15 cellular contexts compared by ENCODE assay signal in the genomic region with DNA sequence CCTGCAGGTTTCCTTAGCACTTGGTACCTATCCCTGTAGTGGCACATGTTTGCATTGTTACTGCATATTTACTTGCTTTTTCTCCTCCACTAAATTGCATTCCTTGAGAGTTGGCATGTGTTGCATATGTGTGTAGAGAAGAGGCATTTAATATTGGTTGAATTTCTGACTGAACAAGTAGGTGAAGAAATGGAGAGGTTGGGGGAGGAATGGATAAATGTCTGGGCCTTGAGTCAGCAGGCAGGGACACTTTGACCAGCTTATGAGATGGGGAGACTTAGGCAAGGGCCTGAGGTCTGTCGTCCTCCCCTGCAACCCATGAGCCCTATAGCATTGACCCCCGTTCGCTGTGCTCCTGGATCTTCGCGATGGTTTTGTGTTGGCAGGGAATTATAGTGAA. TPM values are rescaled to one million over a fixed set of nuclear protein-coding genes. Genes with fewer than 3 reads are reported as not detected.
A peak's percentile ranks its signal among the peaks of the same experiment; 100 is the strongest.
DNase-seq lines count a peak whose midpoint lies in the region; ATAC-seq and TF ChIP-seq lines count a peak whose summit lies in the region.
"Had no signal": no experiment of that assay in that cellular context is flagged by ENCODE, and none has a peak within 500 bp of the region (broad histone marks: within the 10 kb centered on the region; RNA-seq: fewer than 3 reads in every experiment).

No MANE protein-coding gene starts in this region.

- peak; percentile 50 for DNase-seq in AG10803 (ENCODE audit: low read depth)
- no peak for DNase-seq in CD4-positive, alpha-beta memory T cell
- DNase-seq in T-helper 17 cell = no peak
- DNase-seq in effector memory CD8-positive, alpha-beta T cell = no peak
- DNase-seq in stimulated activated CD4-positive, alpha-beta T cell treated with anti-CD3 and anti-CD28 coated beads, Interleukin-1b, Interleukin-23, amount 100 ng/mL, for 48 hours = no peak
- DNase-seq: cerebellar nuclear complex, DMS79 treated with DMSO at 0.1 percent for 48 hours, foreskin melanocyte, HCEC 1CT had no signal

- no peaks in the 10 kb centered on the region for H3K27me3 ChIP-seq in CD4-positive, alpha-beta memory T cell (ENCODE audit: insufficient read depth, low read length)

- H3K27me3 Mint-ChIP-seq in CD4-positive, alpha-beta memory T cell = no peaks in the 10 kb centered on the region
- no peaks in the 10 kb centered on the region for H3K27me3 Mint-ChIP-seq in T-helper 17 cell
- H3K27me3 Mint-ChIP-seq in effector memory CD8-positive, alpha-beta T cell = no peaks in the 10 kb centered on the region

- intact Hi-C loops in CD4-positive, alpha-beta memory T cell (cut with micrococcal nuclease) = loop anchor here (10.0 kb wide), 2 partner anchors 355 to 1255 kb away; no protein-coding TSS in a partner anchor

- peak overlapping the region; percentile 16 to 95 (median 65) for H3K4me3 Mint-ChIP-seq in CD4-positive, alpha-beta memory T cell
- peak overlapping the region; percentile 95 for H3K4me3 Mint-ChIP-seq in T-helper 17 cell
- peak overlapping the region; percentile 81 to 98 for H3K4me3 Mint-ChIP-seq in effector memory CD8-positive, alpha-beta T cell

- H3K36me3 Mint-ChIP-seq in CD4-positive, alpha-beta memory T cell = peaks cover 5 to 30% of the 10 kb centered on the region in 2 donors
- H3K36me3 Mint-ChIP-seq in T-helper 17 cell (ENCODE audit: low read depth) = peaks cover 6% of the 10 kb centered on the region
- H3K36me3 Mint-ChIP-seq in effector memory CD8-positive, alpha-beta T cell (ENCODE audit: insufficient read depth) = peaks cover 15% of the 10 kb centered on the region

- POLR2A ChIA-PET in CD4-positive, alpha-beta memory T cell (lab: Charles Lee; ENCODE audit: partially characterized antibody) = interaction anchor here (0.8 to 2.7 kb wide), 5 partner anchors 10 to 127 kb away, joined by 3 to 30 read pairs (median 3); a partner anchor contains a TSS

- H3K4me1 Mint-ChIP-seq in CD4-positive, alpha-beta memory T cell = peaks cover 47 to 86% (median 61%) of the 10 kb centered on the region in 4 donors
- peaks cover 54% of the 10 kb centered on the region for H3K4me1 Mint-ChIP-seq in T-helper 17 cell
- peaks cover 42 to 62% of the 10 kb centered on the region in 2 donors for H3K4me1 Mint-ChIP-seq in effector memory CD8-positive, alpha-beta T cell (ENCODE audit: low read depth in 2 of 2)

- no peaks in the 10 kb centered on the region for H3K9me3 ChIP-seq in CD4-positive, alpha-beta memory T cell (ENCODE audit: control insufficient read depth in 1 of 2, low read length in 2 of 2)
- H3K9me3 ChIP-seq in T-helper 17 cell (ENCODE audit: control insufficient read depth, low read length, poor library complexity, severe bottlenecking) = no peaks in the 10 kb centered on the region

- H3K4me1 ChIP-seq in CD4-positive, alpha-beta memory T cell (ENCODE audit: insufficient read depth, low read length) = peaks cover 67% of the 10 kb centered on the region

- peaks cover 5% of the 10 kb centered on the region for H3K36me3 ChIP-seq in CD4-positive, alpha-beta memory T cell (ENCODE audit: insufficient read depth, low read length)

- CTCF ChIA-PET in CD4-positive, alpha-beta memory T cell (lab: Charles Lee; ENCODE audit: partially characterized antibody) = interaction anchor here (0.5 to 2.8 kb wide), 15 partner anchors 9 to 176 kb away, joined by 3 to 26 read pairs (median 4); no protein-coding TSS in a partner anchor

- peak overlapping the region; percentile 48 to 95 (median 92) for H3K27ac Mint-ChIP-seq in CD4-positive, alpha-beta memory T cell
- H3K27ac Mint-ChIP-seq in T-helper 17 cell = peak overlapping the region; percentile 97
- H3K27ac Mint-ChIP-seq in effector memory CD8-positive, alpha-beta T cell = peak overlapping the region; percentile 93 to 98

- TF ChIP-seq CTCF in AG10803 (conservative IDR thresholded peaks at IDR 0.05; ENCODE audit: low read length) = no peak

- ATAC-seq in T-helper 17 cell (no peak), GM21825 (IDR thresholded peaks at IDR 0.05; ENCODE audit: unreplicated experiment) (no peak), HG03439 (IDR thresholded peaks at IDR 0.05; ENCODE audit: unreplicated experiment) (no peak), HG03442 (IDR thresholded peaks at IDR 0.05; ENCODE audit: unreplicated experiment) (no peak)
- no peak for ATAC-seq in effector memory CD8-positive, alpha-beta T cell (replicated peaks)
- ATAC-seq: Right ventricle myocardium inferior had no signal

- H3K9me3 Mint-ChIP-seq in CD4-positive, alpha-beta memory T cell = peaks cover 0 to 2% (median 0%) of the 10 kb centered on the region in 8 donors
- H3K9me3 Mint-ChIP-seq in effector memory CD8-positive, alpha-beta T cell = no peaks in the 10 kb centered on the region

- peak overlapping the region; percentile 12 for H3K27ac ChIP-seq in CD4-positive, alpha-beta memory T cell (ENCODE audit: low read depth, low read length)

- no peak overlapping the region for H3K4me3 ChIP-seq in AG10803 (ENCODE audit: low read length)
- no peak overlapping the region for H3K4me3 ChIP-seq in CD4-positive, alpha-beta memory T cell (ENCODE audit: low read length in 2 of 2)

RNA-seq across cellular contexts. Expression of a gene that starts 2.0 kb away (rescaled TPM):
- 10 to 100 TPM; 21.5 to 22.8 TPM for total RNA-seq in CD4-positive, alpha-beta memory T cell
- polyA plus RNA-seq in CD4-positive, alpha-beta memory T cell = 10 to 100 TPM; 23.1 to 29.5 TPM
- total RNA-seq in T-helper 17 cell = 10 to 100 TPM; 10.1 to 13.6 TPM
- total RNA-seq: lung microvascular endothelial cell, Right ventricle myocardium inferior had no signal
- polyA plus RNA-seq: BJ had no signal

RNA-seq across cellular contexts. Expression of a gene that starts 47.0 kb away (rescaled TPM):
- 100 to 1,000 TPM; 203 to 204 TPM for total RNA-seq in CD4-positive, alpha-beta memory T cell
- 100 to 1,000 TPM; 563 to 954 TPM for polyA plus RNA-seq in CD4-positive, alpha-beta memory T cell
- 100 to 1,000 TPM; 249 to 322 TPM for total RNA-seq in T-helper 17 cell

RNA-seq across cellular contexts. Expression of a gene that starts 59.6 kb away (rescaled TPM):
- total RNA-seq in CD4-positive, alpha-beta memory T cell = 10 to 100 TPM; 88.4 to 89.0 TPM
- 100 to 1,000 TPM; 112 to 161 TPM for polyA plus RNA-seq in CD4-positive, alpha-beta memory T cell
- 10 to 100 TPM; 74.2 to 75.3 TPM for total RNA-seq in T-helper 17 cell
